8 cellular contexts compared by ENCODE assay signal in genomic region chr22:19717691-19718254, GRCh38. TPM values are rescaled to one million over a fixed set of nuclear protein-coding genes. Genes with fewer than 3 reads are reported as not detected.
DNase-seq lines count a peak whose midpoint lies in the region; ATAC-seq and TF ChIP-seq lines count a peak whose summit lies in the region.

No MANE protein-coding gene starts in this region.

- H3F3A ChIP-seq in neural progenitor cell (ENCODE audit: low read depth) = peaks cover 25% of the 10 kb centered on the region

- ATAC-seq in HG03354 (IDR thresholded peaks at IDR 0.05; ENCODE audit: poor library complexity, severe bottlenecking, unreplicated experiment) (peak; percentile 61), foreskin keratinocyte (peak; percentile 65)

- peaks cover 21% of the 10 kb centered on the region for H3K4me1 Mint-ChIP-seq in neural progenitor cell

- peak overlapping the region; percentile 57 for H3K4me3 ChIP-seq in neural progenitor cell
- H3K4me3 ChIP-seq in stomach smooth muscle (ENCODE audit: low read length in 2 of 2) = peak overlapping the region; percentile 70 to 79

- H3K4me1 ChIP-seq in foreskin keratinocyte (no peaks in the 10 kb centered on the region), neural progenitor cell (peaks cover 18% of the 10 kb centered on the region), stomach smooth muscle (ENCODE audit: control insufficient read depth, insufficient read depth, low read length) (peaks cover 41% of the 10 kb centered on the region)

- peaks cover 46% of the 10 kb centered on the region for H3K27me3 Mint-ChIP-seq in neural progenitor cell (ENCODE audit: insufficient read depth, low read depth)

- H3K4me2 ChIP-seq in neural progenitor cell = peak overlapping the region; percentile 96

- POLR2A ChIA-PET in RWPE1 (lab: Yijun Ruan, JAX; ENCODE audit: low non-redundant PET) = no interaction called here

- H4K20me1 ChIP-seq in neural progenitor cell (ENCODE audit: low read depth) = peaks cover 40% of the 10 kb centered on the region

- peak overlapping the region; percentile 79 for H2AFZ ChIP-seq in neural progenitor cell (replicated peaks)

- H3K9me3 Mint-ChIP-seq in neural progenitor cell = peaks cover 6% of the 10 kb centered on the region

- peak overlapping the region; percentile 73 for H3K27ac Mint-ChIP-seq in neural progenitor cell

- DNase-seq in ELF-1 (ENCODE audit: low read depth, low spot score) (peak; percentile 72), RWPE1 (ENCODE audit: low spot score) (peak; percentile 65), activated gamma-delta T cell (lab: John Stamatoyannopoulos, UW) (peak; percentile 55), foreskin keratinocyte (peak in 1 of 2 donors; percentile 24), neural progenitor cell (ENCODE audit: low spot score) (peak; percentile 79), NCI-H2029 treated with DMSO at 0.1 percent for 48 hours (lab: John Stamatoyannopoulos, UW) (no peak)

- H3K36me3 Mint-ChIP-seq in neural progenitor cell = peaks cover 13% of the 10 kb centered on the region

- CTCF ChIA-PET in RWPE1 (lab: Yijun Ruan, JAX) = interaction anchor here (2.3 kb wide), 1 partner anchor 38 kb away, joined by 8 read pairs; no protein-coding TSS in a partner anchor

- H3K79me2 ChIP-seq in neural progenitor cell (ENCODE audit: low read depth) = no peaks in the 10 kb centered on the region

- H3K9ac ChIP-seq in neural progenitor cell (no peak overlapping the region), stomach smooth muscle (ENCODE audit: low read length in 2 of 2) (no peak overlapping the region)

- peak overlapping the region; percentile 85 for H3K4me3 Mint-ChIP-seq in neural progenitor cell

- H3K27me3 ChIP-seq in foreskin keratinocyte (peaks cover 54% of the 10 kb centered on the region), neural progenitor cell (peaks cover 100% of the 10 kb centered on the region), stomach smooth muscle (ENCODE audit: control insufficient read depth in 1 of 2, insufficient read depth in 2 of 2, low read length in 2 of 2) (peaks cover 5 to 11% of the 10 kb centered on the region in 2 donors)

- H3K27ac ChIP-seq in RWPE1 (peak overlapping the region; percentile 62), foreskin keratinocyte (no peak overlapping the region), neural progenitor cell (no peak overlapping the region), stomach smooth muscle (ENCODE audit: low read length) (no peak overlapping the region)

- H3K9me3 ChIP-seq in neural progenitor cell (ENCODE audit: low read depth) = no peaks in the 10 kb centered on the region
- H3K9me3 ChIP-seq in stomach smooth muscle (ENCODE audit: control insufficient read depth in 2 of 2, low read length in 2 of 2) = no peaks in the 10 kb centered on the region

- no peaks in the 10 kb centered on the region for H3K36me3 ChIP-seq in neural progenitor cell
- H3K36me3 ChIP-seq in stomach smooth muscle (ENCODE audit: control insufficient read depth in 2 of 2, insufficient read depth in 2 of 2, low read length in 2 of 2) = peaks cover 0 to 14% of the 10 kb centered on the region in 2 donors

- peak; percentile 96 for TF ChIP-seq CTCF in RWPE1 (conservative IDR thresholded peaks at IDR 0.05; ENCODE audit: low read depth)
- peak; percentile 97 for TF ChIP-seq CTCF in foreskin keratinocyte (conservative IDR thresholded peaks at IDR 0.05)
- TF ChIP-seq CTCF in neural progenitor cell (IDR thresholded peaks at IDR 0.05) = peak; percentile 83

RNA-seq across cellular contexts. Expression of gene SEPTIN5, which starts 3.5 kb away (rescaled TPM):
- total RNA-seq in foreskin keratinocyte (4.8 and 6.1 TPM in 2 replicates), neural progenitor cell (ENCODE audit: low replicate concordance) (5.0 and 8.2 TPM in 2 replicates)
- polyA plus RNA-seq in foreskin keratinocyte = 4.6 and 6.5 TPM in 2 replicates

RNA-seq across cellular contexts. Expression of gene GP1BB, which starts 5.6 kb away (rescaled TPM):
- total RNA-seq in foreskin keratinocyte = 0.21 and 0.54 TPM in 2 replicates
- polyA plus RNA-seq in foreskin keratinocyte = 0.28 and 0.56 TPM in 2 replicates
- 1.2 TPM in 1 of 2 replicates, not detected in the other for total RNA-seq in neural progenitor cell (ENCODE audit: low replicate concordance)

RNA-seq across cellular contexts. Expression of gene TBX1, which starts 42.8 kb away (rescaled TPM):
- total RNA-seq in foreskin keratinocyte (0.54 and 0.63 TPM in 2 replicates), neural progenitor cell (ENCODE audit: low replicate concordance) (0.06 TPM in 1 of 2 replicates, not detected in the other)
- polyA plus RNA-seq in foreskin keratinocyte = 0.51 and 1.3 TPM in 2 replicates
